ENCODE assay signal across 12 cellular contexts in genomic region chr21:21111309-21111920, GRCh38.
"Had no signal": no experiment of that assay in that cellular context is flagged by ENCODE, and none has a peak within 500 bp of the region (broad histone marks: within the 10 kb centered on the region; RNA-seq: fewer than 3 reads in every experiment).

No MANE protein-coding gene starts in this region.

- H3K79me2 ChIP-seq: parathyroid adenoma had no signal

- H3K27me3 Mint-ChIP-seq: activated CD4-positive, alpha-beta memory T cell treated with anti-CD3 and anti-CD28 coated beads, Interleukin-2, amount 10 ng/mL, durations not matched to agents 7 days and 5 days; activated T-cell treated with anti-CD3 and anti-CD28 coated beads, Interleukin-2, amount 50 U/mL, for 24 hours had no signal

- H3K4me3 Mint-ChIP-seq: activated CD4-positive, alpha-beta memory T cell treated with anti-CD3 and anti-CD28 coated beads, Interleukin-2, amount 10 ng/mL, durations not matched to agents 7 days and 5 days; activated T-cell treated with anti-CD3 and anti-CD28 coated beads, Interleukin-2, amount 50 U/mL, for 24 hours; mesothelial cell of epicardium; stimulated activated effector memory CD8-positive, alpha-beta T cell treated with anti-CD3 and anti-CD28 coated beads, Interleukin-12 subunit alpha, Interleukin-12 subunit beta, amount 100 ng/mL, for 72 hours; WTC11 had no signal

- H3K27ac Mint-ChIP-seq: activated CD4-positive, alpha-beta memory T cell treated with anti-CD3 and anti-CD28 coated beads, Interleukin-2, amount 10 ng/mL, durations not matched to agents 7 days and 5 days; activated T-cell treated with anti-CD3 and anti-CD28 coated beads, Interleukin-2, amount 50 U/mL, for 24 hours; mesothelial cell of epicardium; stimulated activated effector memory CD8-positive, alpha-beta T cell treated with anti-CD3 and anti-CD28 coated beads, Interleukin-12 subunit alpha, Interleukin-12 subunit beta, amount 100 ng/mL, for 72 hours; WTC11 had no signal

- DNase-seq: activated CD4-positive, alpha-beta memory T cell treated with anti-CD3 and anti-CD28 coated beads, Interleukin-2, amount 10 ng/mL, durations not matched to agents 7 days and 5 days; activated CD4-positive, alpha-beta T cell treated with anti-CD3 and anti-CD28 coated beads for 4 hours; activated naive CD4-positive, alpha-beta T cell treated with anti-CD3 and anti-CD28 coated beads, Interleukin-2, amount 50 U/mL, for 16 hours; activated T-cell treated with anti-CD3 and anti-CD28 coated beads, Interleukin-2, amount 50 U/mL, for 24 hours; dermis blood vessel endothelial cell; head of caudate nucleus; stimulated activated CD4-positive, alpha-beta T cell treated with anti-CD3 and anti-CD28 coated beads, Interleukin-12 subunit alpha, Interleukin-12 subunit beta, amount 100 ng/mL, for 4 hours had no signal

- H3K4me1 Mint-ChIP-seq: activated CD4-positive, alpha-beta memory T cell treated with anti-CD3 and anti-CD28 coated beads, Interleukin-2, amount 10 ng/mL, durations not matched to agents 7 days and 5 days; stimulated activated effector memory CD8-positive, alpha-beta T cell treated with anti-CD3 and anti-CD28 coated beads, Interleukin-12 subunit alpha, Interleukin-12 subunit beta, amount 100 ng/mL, for 72 hours; WTC11 had no signal

- ATAC-seq: stimulated activated effector memory CD8-positive, alpha-beta T cell treated with anti-CD3 and anti-CD28 coated beads, Interleukin-12 subunit alpha, Interleukin-12 subunit beta, amount 100 ng/mL, for 72 hours; WTC11 had no signal

- H3K36me3 Mint-ChIP-seq: mesothelial cell of epicardium; stimulated activated effector memory CD8-positive, alpha-beta T cell treated with anti-CD3 and anti-CD28 coated beads, Interleukin-12 subunit alpha, Interleukin-12 subunit beta, amount 100 ng/mL, for 72 hours; WTC11 had no signal

- H2AFZ ChIP-seq: parathyroid adenoma had no signal

- H3K27ac ChIP-seq: epithelial cell of prostate, parathyroid adenoma had no signal

- H3K9ac ChIP-seq: parathyroid adenoma had no signal

- H3K9me3 Mint-ChIP-seq: activated CD4-positive, alpha-beta memory T cell treated with anti-CD3 and anti-CD28 coated beads, Interleukin-2, amount 10 ng/mL, durations not matched to agents 7 days and 5 days; activated T-cell treated with anti-CD3 and anti-CD28 coated beads, Interleukin-2, amount 50 U/mL, for 24 hours; mesothelial cell of epicardium; WTC11 had no signal
